9 cellular contexts compared by ENCODE assay signal in genomic region chr1:181113061-181113695, GRCh38. TPM values are rescaled to one million over a fixed set of nuclear protein-coding genes. Genes with fewer than 3 reads are reported as not detected.
DNase-seq lines count a peak whose midpoint lies in the region; ATAC-seq and TF ChIP-seq lines count a peak whose summit lies in the region.
"Had no signal": no experiment of that assay in that cellular context is flagged by ENCODE, and none has a peak within 500 bp of the region (broad histone marks: within the 10 kb centered on the region; RNA-seq: fewer than 3 reads in every experiment).

No MANE protein-coding gene starts in this region.

- peaks cover 33% of the 10 kb centered on the region for H3K4me1 ChIP-seq in IMR-90 (ENCODE audit: control insufficient read depth, insufficient read depth, low read length)
- H3K4me1 ChIP-seq in right cardiac atrium (ENCODE audit: control insufficient read depth, insufficient read depth, low read length) = peaks cover 10% of the 10 kb centered on the region
- peaks cover 0 to 29% (median 18%) of the 10 kb centered on the region in 4 donors for H3K4me1 ChIP-seq in tibial artery
- no peaks in the 10 kb centered on the region for H3K4me1 ChIP-seq in ovary (ENCODE audit: insufficient read depth)

- H3K27me3 ChIP-seq in IMR-90 (ENCODE audit: control insufficient read depth, insufficient read depth, low read length) (no peaks in the 10 kb centered on the region), right cardiac atrium (ENCODE audit: control insufficient read depth, insufficient read depth) (no peaks in the 10 kb centered on the region), tibial artery (no peaks in the 10 kb centered on the region), ovary (no peaks in the 10 kb centered on the region)

- peaks cover 35% of the 10 kb centered on the region for H3K9me1 ChIP-seq in IMR-90 (ENCODE audit: insufficient read depth, low read length)

- peak overlapping the region; percentile 72 for H3K14ac ChIP-seq in IMR-90 (replicated peaks; ENCODE audit: low read depth, low read length)

- H3K9me3 ChIP-seq in IMR-90 (ENCODE audit: control insufficient read depth, insufficient read depth, low read length) = no peaks in the 10 kb centered on the region
- no peaks in the 10 kb centered on the region for H3K9me3 ChIP-seq in right cardiac atrium (ENCODE audit: control insufficient read depth, low read length)
- no peaks in the 10 kb centered on the region for H3K9me3 ChIP-seq in tibial artery
- H3K9me3 ChIP-seq in ovary = no peaks in the 10 kb centered on the region

- H3K4me2 ChIP-seq in IMR-90 (ENCODE audit: low read depth, low read length) = no peak overlapping the region

- H3K36me3 ChIP-seq in IMR-90 (ENCODE audit: control insufficient read depth, insufficient read depth, low read length) = no peaks in the 10 kb centered on the region
- no peaks in the 10 kb centered on the region for H3K36me3 ChIP-seq in tibial artery
- H3K36me3 ChIP-seq in ovary = no peaks in the 10 kb centered on the region

- H3K27ac ChIP-seq in IMR-90 (ENCODE audit: insufficient read depth, low read length) = peak overlapping the region; percentile 75
- no peak overlapping the region for H3K27ac ChIP-seq in right cardiac atrium (ENCODE audit: low read length)
- peak overlapping the region; percentile 24 to 53 for H3K27ac ChIP-seq in tibial artery
- no peak overlapping the region for H3K27ac ChIP-seq in ovary

- peak overlapping the region; percentile 92; the same call in 2 of the 3 replicates for H2BK15ac ChIP-seq in IMR-90 (ENCODE audit: low read depth, low read length)

- peak overlapping the region; percentile 6; the same call in 1 of the 2 replicates for H3K9ac ChIP-seq in IMR-90 (ENCODE audit: low read depth, low read length)

- H3K79me1 ChIP-seq in IMR-90 (ENCODE audit: low read depth in 1 of 2, low read length in 2 of 2) = peaks cover 0 to 27% of the 10 kb centered on the region in 2 experiments; a peak in 2 of 4 replicates

- H4K5ac ChIP-seq in IMR-90 (ENCODE audit: low read depth, low read length) = peak overlapping the region; percentile 63

- POLR2A ChIA-PET in IMR-90 (lab: Charles Lee; ENCODE audit: unreplicated experiment) = no interaction called here

- H4K20me1 ChIP-seq in IMR-90 (ENCODE audit: insufficient read depth, low read length) = no peaks in the 10 kb centered on the region; the same call in 1 of the 2 replicates

- dilution Hi-C loops in IMR-90 (cut with HindIII; ENCODE audit: low sequenced_read_pairs, unreplicated experiment) = no loop called here

- H2AK9ac ChIP-seq in IMR-90 (replicated peaks; ENCODE audit: low read depth, low read length, poor library complexity) = peak overlapping the region; percentile 86

- WGBS in IMR-90 (ENCODE audit: extremely low coverage in 2 of 2, insufficient read length in 1 of 2), 2 experiments = no CpG with 5 or more reads among the region's 7 CpGs
- 47% methylated on average over 7 of the region's 7 CpGs for WGBS in right cardiac atrium
- 35 to 40% (median 38%) methylated on average over 7 of the region's 7 CpGs for WGBS in ovary, 3 donors

- H3K18ac ChIP-seq in IMR-90 (ENCODE audit: low read depth, low read length) = peak overlapping the region; percentile 47

- peak; percentile 77 for DNase-seq in IMR-90
- DNase-seq in right cardiac atrium = peak in 1 of 3 donors; percentile 39
- no peak for DNase-seq in tibial artery
- DNase-seq in NK-92 treated with Interleukin-12 subunit alpha and Interleukin-12 subunit beta, amount 100 ng/mL, for 24 hours (lab: John Stamatoyannopoulos, UW) = no peak
- DNase-seq in ovary = no peak
- no peak for DNase-seq in putamen (ENCODE audit: low spot score)
- DNase-seq: foreskin melanocyte; stimulated activated naive CD4-positive, alpha-beta T cell treated with Interleukin-2 at 50 U/mL for 16 hours had no signal

- no peak for TF ChIP-seq CTCF in IMR-90 (conservative IDR thresholded peaks at IDR 0.05; ENCODE audit: low read depth, low read length)
- no peak for TF ChIP-seq CTCF in WI38 (IDR thresholded peaks at IDR 0.05; ENCODE audit: low read depth, low read length)
- TF ChIP-seq CTCF in tibial artery (IDR thresholded peaks at IDR 0.05) = no peak
- TF ChIP-seq CTCF in ovary (IDR thresholded peaks at IDR 0.05) = no peak

- H4K8ac ChIP-seq in IMR-90 (ENCODE audit: low read depth in 2 of 2, low read length in 2 of 2) = peak overlapping the region; percentile 51 to 94; a peak in 3 of 4 replicates

- no peak overlapping the region for H3K4me3 ChIP-seq in IMR-90 (ENCODE audit: insufficient read depth, low read depth, low read length)
- H3K4me3 ChIP-seq in WI38 (ENCODE audit: low read depth, low read length) = 0 out of 2 replicates have a peak overlapping the region, but pooled peaks have one; percentile 8
- H3K4me3 ChIP-seq in right cardiac atrium (ENCODE audit: low read length) = no peak overlapping the region
- H3K4me3 ChIP-seq in tibial artery = no peak overlapping the region
- no peak overlapping the region for H3K4me3 ChIP-seq in ovary

- TF ChIP-seq EP300 in ovary (IDR thresholded peaks at IDR 0.05) = no peak

- ATAC-seq in IMR-90 (ENCODE audit: low read depth) = peak; percentile 46
- peak; percentile 9 to 65 for ATAC-seq in right cardiac atrium

- peak overlapping the region; percentile 88 for H2AFZ ChIP-seq in IMR-90 (replicated peaks; ENCODE audit: low read length, poor library complexity)

- H2BK120ac ChIP-seq in IMR-90 (ENCODE audit: low read depth, low read length) = peak overlapping the region; percentile 95

- CTCF ChIA-PET in IMR-90 (lab: Yijun Ruan, JAX) = no interaction called here

- H3K56ac ChIP-seq in IMR-90 (ENCODE audit: extremely low read depth, insufficient read depth, low read length) = peak overlapping the region; percentile 51; the same call in 1 of the 2 replicates

- H2BK20ac ChIP-seq in IMR-90 (ENCODE audit: low read depth, low read length) = peak overlapping the region; percentile 78

- peak overlapping the region; percentile 93 for H3K4ac ChIP-seq in IMR-90 (ENCODE audit: low read depth, low read length)

- peak overlapping the region; percentile 93 for H2AK5ac ChIP-seq in IMR-90 (ENCODE audit: low read depth, low read length)

- peak overlapping the region; percentile 91 for H2BK5ac ChIP-seq in IMR-90 (ENCODE audit: low read depth, low read length, poor library complexity, severe bottlenecking)

- in situ Hi-C loops in IMR-90 (cut with MboI; ENCODE audit: low sequenced_read_pairs) = no loop called here

- peak overlapping the region; percentile 68; the same call in 1 of the 2 replicates for H3K23ac ChIP-seq in IMR-90 (ENCODE audit: low read depth, low read length)

- peak overlapping the region; percentile 95 for H4K91ac ChIP-seq in IMR-90 (ENCODE audit: insufficient read depth, low read depth, low read length)

- intact Hi-C loops in IMR-90 (cut with micrococcal nuclease) (no loop called here), right cardiac atrium (cut with DNase I) (no loop called here), tibial artery (cut with DNase I; ENCODE audit: low total_unique reads) (no loop called here), ovary (cut with DNase I) (no loop called here)

- BruUV-seq in IMR-90 (replicated peaks; lab: Mats Ljungman, UMichigan) = no TSS peak

- no peak for TF ChIP-seq RAD21 in IMR-90 (IDR thresholded peaks at IDR 0.05; ENCODE audit: low read length)

- no peak for TF ChIP-seq POLR2A in IMR-90 (IDR thresholded peaks at IDR 0.05; ENCODE audit: low read depth, low read length)
- TF ChIP-seq POLR2A in ovary (IDR thresholded peaks at IDR 0.05) = no peak

TF ChIP-seq in IMR-90, 13 proteins besides CTCF, POLR2A, EP300 and RAD21:
- no peak for TF ChIP-seq MXI1 (IDR thresholded peaks at IDR 0.05; ENCODE audit: borderline replicate concordance, low read depth, low read length)
- no peak for TF ChIP-seq BHLHE40 (IDR thresholded peaks at IDR 0.05; ENCODE audit: low read depth, low read length)
- no peak for TF ChIP-seq FOS (IDR thresholded peaks at IDR 0.05; ENCODE audit: low read depth, low read length)
- TF ChIP-seq RFX5 (IDR thresholded peaks at IDR 0.05; ENCODE audit: low read depth, low read length) = no peak
- TF ChIP-seq RCOR1 (IDR thresholded peaks at IDR 0.05; ENCODE audit: insufficient replicate concordance, low read length) = no peak

RNA-seq across cellular contexts. Expression of gene IER5, which starts 24.7 kb away (rescaled TPM):
- 15.8 and 29.4 TPM in 2 replicates for total RNA-seq in IMR-90 (2012; rRNA removed)
- polyA plus RNA-seq in IMR-90 (2012; rRNA removed) = 27.1 and 28.9 TPM in 2 replicates
- polyA plus RNA-seq in IMR-90 (2012; cell fraction: cytosol; rRNA removed) = 22.5 and 29.5 TPM in 2 replicates
- 32.6 and 44.5 TPM in 2 replicates for polyA plus RNA-seq in IMR-90 (2012; cell fraction: nucleus; rRNA removed; ENCODE audit: low replicate concordance)
- total RNA-seq in right cardiac atrium = 10 to 100 TPM; 21.9 to 32.6 (median 28.2) TPM
- 63.8 TPM for polyA plus RNA-seq in right cardiac atrium
- 10 to 100 TPM in 1 of 7 donors, 1 to 10 TPM in 6; 2.7 to 43.4 (median 6.8) TPM for total RNA-seq in ovary
- 1 to 10 TPM; 2.5 to 5.7 TPM for polyA plus RNA-seq in ovary

Comparison
In these comparisons a context has a peak if more than half of its experiments do, and no peak if none do; other contexts are left out.
1. H3K27ac ChIP-seq: peak in IMR-90 (single experiment) and tibial artery (2 of 2); none in right cardiac atrium (single experiment) and ovary (0 of 2).